1 cellular context compared by ENCODE assay signal in the genomic region with DNA sequence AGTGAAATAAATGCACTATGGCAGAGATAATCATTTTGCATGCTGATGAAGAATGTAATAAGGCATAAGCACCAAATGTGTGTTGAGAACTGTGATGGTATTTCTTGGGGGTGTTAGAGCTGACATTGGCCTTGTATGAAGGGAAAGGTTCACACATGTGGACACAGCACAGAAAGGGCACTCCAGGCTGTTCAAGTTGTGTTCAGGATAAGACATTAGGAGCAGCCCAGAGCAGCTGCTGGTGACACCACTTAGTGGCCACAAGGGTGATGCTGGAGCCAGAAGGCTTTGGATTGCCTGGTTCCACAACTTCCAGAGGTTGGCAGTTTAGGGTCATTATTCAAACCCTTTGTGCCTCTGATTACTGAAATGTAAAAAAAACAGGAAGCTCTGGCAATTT.
TF ChIP-seq lines count a peak whose summit lies in the region.

No MANE protein-coding gene starts in this region.

TF ChIP-seq in K562, 482 proteins besides CTCF, POLR2A, EP300 and RAD21 (continued from another document):
- TF ChIP-seq, protein P1, sequence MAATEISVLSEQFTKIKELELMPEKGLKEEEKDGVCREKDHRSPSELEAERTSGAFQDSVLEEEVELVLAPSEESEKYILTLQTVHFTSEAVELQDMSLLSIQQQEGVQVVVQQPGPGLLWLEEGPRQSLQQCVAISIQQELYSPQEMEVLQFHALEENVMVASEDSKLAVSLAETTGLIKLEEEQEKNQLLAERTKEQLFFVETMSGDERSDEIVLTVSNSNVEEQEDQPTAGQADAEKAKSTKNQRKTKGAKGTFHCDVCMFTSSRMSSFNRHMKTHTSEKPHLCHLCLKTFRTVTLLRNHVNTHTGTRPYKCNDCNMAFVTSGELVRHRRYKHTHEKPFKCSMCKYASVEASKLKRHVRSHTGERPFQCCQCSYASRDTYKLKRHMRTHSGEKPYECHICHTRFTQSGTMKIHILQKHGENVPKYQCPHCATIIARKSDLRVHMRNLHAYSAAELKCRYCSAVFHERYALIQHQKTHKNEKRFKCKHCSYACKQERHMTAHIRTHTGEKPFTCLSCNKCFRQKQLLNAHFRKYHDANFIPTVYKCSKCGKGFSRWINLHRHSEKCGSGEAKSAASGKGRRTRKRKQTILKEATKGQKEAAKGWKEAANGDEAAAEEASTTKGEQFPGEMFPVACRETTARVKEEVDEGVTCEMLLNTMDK (IDR thresholded peaks at IDR 0.05; ENCODE audit: borderline replicate concordance, insufficient read depth, low read depth, low read length, poor library complexity, severe bottlenecking), result no peak
- TF ChIP-seq ZNF766 (CRISPR knock-in tag; conservative IDR thresholded peaks at IDR 0.05) (no peak), ELF4 (CRISPR knock-in tag; IDR thresholded peaks at IDR 0.05) (no peak), HSF4 (CRISPR knock-in tag; IDR thresholded peaks at IDR 0.05; ENCODE audit: borderline replicate concordance) (no peak), NR2C1 (IDR thresholded peaks at IDR 0.05) (no peak), NR2C1 (tag; IDR thresholded peaks at IDR 0.05) (no peak), HCFC1 (IDR thresholded peaks at IDR 0.05; ENCODE audit: low read depth, low read length) (no peak), ZFP36 (IDR thresholded peaks at IDR 0.05; ENCODE audit: low read depth, low read length, partially characterized antibody) (no peak)
- TF ChIP-seq, protein P2, sequence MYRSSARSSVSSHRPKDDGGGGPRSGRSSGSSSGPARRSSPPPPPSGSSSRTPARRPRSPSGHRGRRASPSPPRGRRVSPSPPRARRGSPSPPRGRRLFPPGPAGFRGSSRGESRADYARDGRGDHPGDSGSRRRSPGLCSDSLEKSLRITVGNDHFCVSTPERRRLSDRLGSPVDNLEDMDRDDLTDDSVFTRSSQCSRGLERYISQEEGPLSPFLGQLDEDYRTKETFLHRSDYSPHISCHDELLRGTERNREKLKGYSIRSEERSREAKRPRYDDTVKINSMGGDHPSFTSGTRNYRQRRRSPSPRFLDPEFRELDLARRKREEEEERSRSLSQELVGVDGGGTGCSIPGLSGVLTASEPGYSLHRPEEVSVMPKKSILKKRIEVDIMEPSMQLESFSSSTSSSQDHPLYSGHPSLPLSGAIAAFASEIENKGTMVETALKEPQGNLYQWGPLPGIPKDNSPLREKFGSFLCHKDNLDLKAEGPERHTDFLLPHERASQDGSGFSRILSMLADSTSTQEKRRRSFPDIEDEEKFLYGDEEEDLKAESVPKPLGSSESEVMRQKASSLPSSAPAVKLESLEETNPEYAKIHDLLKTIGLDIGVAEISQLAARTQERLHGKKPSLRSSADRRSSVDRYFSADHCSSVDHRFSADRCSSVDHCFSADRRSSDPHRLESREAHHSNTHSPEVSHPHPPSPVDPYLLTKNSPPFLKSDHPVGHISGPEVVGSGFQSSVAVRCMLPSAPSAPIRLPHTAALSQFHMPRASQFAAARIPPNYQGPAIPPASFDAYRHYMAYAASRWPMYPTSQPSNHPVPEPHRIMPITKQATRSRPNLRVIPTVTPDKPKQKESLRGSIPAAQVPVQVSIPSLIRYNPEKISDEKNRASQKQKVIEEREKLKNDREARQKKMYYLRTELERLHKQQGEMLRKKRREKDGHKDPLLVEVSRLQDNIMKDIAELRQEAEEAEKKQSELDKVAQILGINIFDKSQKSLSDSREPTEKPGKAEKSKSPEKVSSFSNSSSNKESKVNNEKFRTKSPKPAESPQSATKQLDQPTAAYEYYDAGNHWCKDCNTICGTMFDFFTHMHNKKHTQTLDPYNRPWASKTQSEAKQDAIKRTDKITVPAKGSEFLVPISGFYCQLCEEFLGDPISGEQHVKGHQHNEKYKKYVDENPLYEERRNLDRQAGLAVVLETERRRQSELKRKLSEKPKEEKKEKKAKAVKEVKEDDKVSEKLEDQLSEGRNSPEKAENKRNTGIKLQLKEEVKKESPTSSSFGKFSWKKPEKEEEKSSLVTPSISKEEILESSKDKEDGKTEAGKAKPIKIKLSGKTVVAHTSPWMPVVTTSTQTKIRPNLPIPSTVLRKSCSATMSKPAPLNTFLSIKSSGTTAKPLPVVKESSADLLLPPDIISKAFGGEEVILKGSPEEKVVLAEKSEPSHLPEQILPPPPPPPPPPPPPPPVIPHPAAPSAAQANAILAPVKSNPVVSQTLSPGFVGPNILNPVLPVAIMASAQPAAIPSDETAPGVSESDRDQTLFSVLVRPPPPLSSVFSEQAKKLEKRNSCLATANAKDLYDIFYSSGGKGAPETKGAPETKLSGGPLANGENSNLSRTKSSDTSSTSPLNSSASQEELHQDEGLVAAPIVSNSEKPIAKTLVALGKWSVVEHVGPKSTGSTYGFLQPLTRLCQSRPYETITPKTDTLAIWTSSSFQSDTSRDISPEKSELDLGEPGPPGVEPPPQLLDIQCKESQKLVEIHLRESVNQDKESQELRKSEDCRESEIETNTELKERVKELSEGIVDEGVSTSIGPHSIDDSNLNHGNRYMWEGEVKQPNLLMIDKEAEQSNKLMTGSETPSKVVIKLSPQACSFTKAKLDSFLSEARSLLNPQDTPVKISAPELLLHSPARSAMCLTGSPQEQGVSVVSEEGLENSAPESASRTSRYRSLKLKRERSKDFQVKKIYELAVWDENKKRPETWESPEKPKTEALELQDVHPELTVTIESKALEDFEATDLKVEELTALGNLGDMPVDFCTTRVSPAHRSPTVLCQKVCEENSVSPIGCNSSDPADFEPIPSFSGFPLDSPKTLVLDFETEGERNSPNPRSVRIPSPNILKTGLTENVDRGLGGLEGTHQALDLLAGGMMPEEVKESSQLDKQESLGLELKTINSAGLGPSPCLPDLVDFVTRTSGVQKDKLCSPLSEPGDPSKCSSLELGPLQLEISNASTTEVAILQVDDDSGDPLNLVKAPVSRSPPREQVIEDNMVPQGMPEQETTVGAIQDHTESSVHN (IDR thresholded peaks at IDR 0.05; ENCODE audit: borderline replicate concordance in 1 of 2, low read depth in 1 of 2), result no peak
